In the genomic region with DNA sequence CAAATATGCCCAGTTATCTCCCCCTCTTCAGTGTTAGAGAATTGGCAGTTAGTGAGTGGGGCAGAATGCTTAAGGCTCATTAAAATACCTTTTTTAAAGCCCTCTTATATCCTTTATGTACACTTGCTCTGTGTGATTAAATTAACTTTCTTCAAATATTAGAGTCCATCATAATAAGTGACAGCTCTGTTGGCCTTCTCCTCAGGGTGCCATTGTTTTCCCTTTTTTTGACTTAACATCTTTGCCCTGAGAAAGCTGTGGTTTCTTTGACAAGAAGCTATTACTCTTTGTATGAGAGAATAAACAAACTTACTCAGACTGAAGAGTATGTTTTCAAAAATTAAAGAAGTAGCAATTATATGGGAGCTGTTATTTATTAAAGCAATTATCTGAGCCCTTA, we compare ENCODE assay signal across 18 cellular contexts. TPM values are rescaled to one million over a fixed set of nuclear protein-coding genes. Genes with fewer than 3 reads are reported as not detected.
DNase-seq lines count a peak whose midpoint lies in the region; ATAC-seq and TF ChIP-seq lines count a peak whose summit lies in the region.
"Had no signal": no experiment of that assay in that cellular context is flagged by ENCODE, and none has a peak within 500 bp of the region (broad histone marks: within the 10 kb centered on the region; RNA-seq: fewer than 3 reads in every experiment).

No MANE protein-coding gene starts in this region.

- no peak overlapping the region for H3K4me3 Mint-ChIP-seq in activated naive CD4-positive, alpha-beta T cell treated with anti-CD3 and anti-CD28 coated beads, Interleukin-2, amount 50 U/mL, for 24 hours
- H3K4me3 Mint-ChIP-seq in progenitor cell of endocrine pancreas (ENCODE audit: low read depth) = no peak overlapping the region
- H3K4me3 Mint-ChIP-seq: B cell; CD4-positive, CD25-positive, alpha-beta regulatory T cell; H9; T-helper 1 cell treated with Interleukin-12 subunit alpha and Interleukin-12 subunit beta and Interleukin-4 antibody, amounts not matched to agents 30 μg/mL and 1 μg/mL, for 36 hours had no signal

- TF ChIP-seq CTCF in progenitor cell of endocrine pancreas (IDR thresholded peaks at IDR 0.05; ENCODE audit: unreplicated experiment) = no peak

- ATAC-seq in GM18519 (IDR thresholded peaks at IDR 0.05; ENCODE audit: low FRiP score, unreplicated experiment) = no peak

- H3K27me3 Mint-ChIP-seq in activated naive CD4-positive, alpha-beta T cell treated with anti-CD3 and anti-CD28 coated beads, Interleukin-2, amount 50 U/mL, for 24 hours = no peaks in the 10 kb centered on the region
- H3K27me3 Mint-ChIP-seq in progenitor cell of endocrine pancreas = no peaks in the 10 kb centered on the region
- H3K27me3 Mint-ChIP-seq: B cell; CD4-positive, CD25-positive, alpha-beta regulatory T cell had no signal

- peak overlapping the region; percentile 38 for H3K27ac Mint-ChIP-seq in activated naive CD4-positive, alpha-beta T cell treated with anti-CD3 and anti-CD28 coated beads, Interleukin-2, amount 50 U/mL, for 24 hours
- peak overlapping the region; percentile 33 for H3K27ac Mint-ChIP-seq in progenitor cell of endocrine pancreas
- H3K27ac Mint-ChIP-seq: B cell; CD4-positive, CD25-positive, alpha-beta regulatory T cell; H9; T-helper 1 cell treated with Interleukin-12 subunit alpha and Interleukin-12 subunit beta and Interleukin-4 antibody, amounts not matched to agents 30 μg/mL and 1 μg/mL, for 36 hours had no signal

- peaks cover 28% of the 10 kb centered on the region for H3K36me3 Mint-ChIP-seq in activated naive CD4-positive, alpha-beta T cell treated with anti-CD3 and anti-CD28 coated beads, Interleukin-2, amount 50 U/mL, for 24 hours
- H3K36me3 Mint-ChIP-seq in progenitor cell of endocrine pancreas (ENCODE audit: insufficient read depth) = peaks cover 25% of the 10 kb centered on the region

- DNase-seq in activated naive CD4-positive, alpha-beta T cell treated with Interleukin-2 at 50 U/mL for 16 hours = no peak
- peak; percentile 92 for DNase-seq in NCI-H1417 treated with DMSO at 0.1 percent for 48 hours (lab: John Stamatoyannopoulos, UW)
- DNase-seq in NCI-H2227 treated with DMSO at 0.1 percent for 48 hours (lab: John Stamatoyannopoulos, UW) = peak; percentile 46
- DNase-seq in progenitor cell of endocrine pancreas (ENCODE audit: low spot score, unreplicated experiment) = no peak
- no peak for DNase-seq in NCI-H82 treated with DMSO at 0.1 percent for 48 hours (lab: John Stamatoyannopoulos, UW; ENCODE audit: unreplicated experiment)
- DNase-seq: CD4-positive, CD25-positive, alpha-beta regulatory T cell; DMS53; H9; IMR-90; Kasumi-1; NCI-H1436 treated with DMSO at 0.1 percent for 48 hours; NCI-H2171 treated with DMSO at 0.1 percent for 48 hours; NCI-H510A; SHP77 had no signal

- no peaks in the 10 kb centered on the region for H3K9me3 Mint-ChIP-seq in activated naive CD4-positive, alpha-beta T cell treated with anti-CD3 and anti-CD28 coated beads, Interleukin-2, amount 50 U/mL, for 24 hours
- no peaks in the 10 kb centered on the region for H3K9me3 Mint-ChIP-seq in progenitor cell of endocrine pancreas (ENCODE audit: low read depth)
- H3K9me3 Mint-ChIP-seq: CD4-positive, CD25-positive, alpha-beta regulatory T cell; H9; T-helper 1 cell treated with Interleukin-12 subunit alpha and Interleukin-12 subunit beta and Interleukin-4 antibody, amounts not matched to agents 30 μg/mL and 1 μg/mL, for 36 hours had no signal

- peaks cover 51% of the 10 kb centered on the region for H3K4me1 Mint-ChIP-seq in activated naive CD4-positive, alpha-beta T cell treated with anti-CD3 and anti-CD28 coated beads, Interleukin-2, amount 50 U/mL, for 24 hours
- H3K4me1 Mint-ChIP-seq in progenitor cell of endocrine pancreas (ENCODE audit: low read depth) = peaks cover 10% of the 10 kb centered on the region
- H3K4me1 Mint-ChIP-seq: H9 had no signal

RNA-seq across cellular contexts. Expression of gene RBBP6, which starts 13.3 kb away (rescaled TPM):
- 75.9 and 76.1 TPM in 2 replicates for total RNA-seq in progenitor cell of endocrine pancreas

Comparison
In these comparisons a context has a peak if more than half of its experiments do, and no peak if none do; other contexts are left out.
1. DNase-seq: peak in NCI-H1417 treated with DMSO at 0.1 percent for 48 hours (single experiment) and NCI-H2227 treated with DMSO at 0.1 percent for 48 hours (single experiment); none in activated naive CD4-positive, alpha-beta T cell treated with Interleukin-2 at 50 U/mL for 16 hours (single experiment), progenitor cell of endocrine pancreas (single experiment) and NCI-H82 treated with DMSO at 0.1 percent for 48 hours (single experiment).